ENCODE assay signal across 8 cellular contexts in genomic region chr14:23071244-23071974, GRCh38. TPM values are rescaled to one million over a fixed set of nuclear protein-coding genes. Genes with fewer than 3 reads are reported as not detected.
DNase-seq lines count a peak whose midpoint lies in the region; ATAC-seq and TF ChIP-seq lines count a peak whose summit lies in the region.

No MANE protein-coding gene starts in this region.

- WGBS in lung, 2 donors: 2 to 3% methylated on average over 14 of the region's 14 CpGs

- ATAC-seq in GM19043 (IDR thresholded peaks at IDR 0.05; ENCODE audit: low read depth, unreplicated experiment) (peak; percentile 86), HG03439 (IDR thresholded peaks at IDR 0.05; ENCODE audit: unreplicated experiment) (peak; percentile 73), lung (ENCODE audit: insufficient read depth, low FRiP score) (peak; percentile 87)

- peak; percentile 73 for DNase-seq in A172 (ENCODE audit: low spot score)
- DNase-seq in activated CD4-positive, alpha-beta T cell treated with anti-CD3 and anti-CD28 coated beads for 1 hour: peak; percentile 62
- DNase-seq in dermis microvascular lymphatic vessel endothelial cell (ENCODE audit: low read depth in 2 of 2): peak; percentile 62 to 92
- DNase-seq in lung (ENCODE audit: low spot score): peak; percentile 85
- peak; percentile 50 to 61 (median 60) for DNase-seq in stimulated activated CD4-positive, alpha-beta T cell treated with anti-CD3 and anti-CD28 coated beads, TNF-alpha, amount 100 ng/mL, for 4 hours (ENCODE audit: low read depth in 3 of 3)
- DNase-seq in NCI-H1092 (lab: John Stamatoyannopoulos, UW): no peak

- no peak for TF ChIP-seq CTCF in lung (IDR thresholded peaks at IDR 0.05; ENCODE audit: control extremely low read depth, extremely low read depth)

- H3K27me3 ChIP-seq in lung (ENCODE audit: control insufficient read depth, insufficient read depth): no peaks in the 10 kb centered on the region

- H3K9me3 ChIP-seq in lung (ENCODE audit: control insufficient read depth in 2 of 2, insufficient read depth in 1 of 2, low read length in 1 of 2): no peaks in the 10 kb centered on the region

- peak overlapping the region; percentile 58 to 64 for H3K27ac ChIP-seq in lung (ENCODE audit: low read depth in 1 of 2, low read length in 1 of 2)

- H3K4me3 ChIP-seq in lung: peak overlapping the region; percentile 64

- peaks cover 0 to 12% of the 10 kb centered on the region in 2 donors for H3K4me1 ChIP-seq in lung (ENCODE audit: control insufficient read depth in 2 of 2, insufficient read depth in 2 of 2, low read length in 2 of 2)

- H3K36me3 ChIP-seq in lung (ENCODE audit: control insufficient read depth in 2 of 2, insufficient read depth in 2 of 2, low read length in 2 of 2): peaks cover 19 to 44% of the 10 kb centered on the region in 2 donors

RNA-seq across cellular contexts. Expression of gene CDH24, which starts 14.1 kb away (rescaled TPM):
- 2.8 and 4.0 TPM in 2 replicates for total RNA-seq in A172 (2014; rRNA removed; shearing (Covaris generic))
- total RNA-seq in dermis microvascular lymphatic vessel endothelial cell (1.5 and 1.9 TPM in 2 replicates), lung (1 to 10 TPM; 4.2 to 4.6 TPM)
- 1 to 10 TPM; 2.0 to 4.8 TPM for polyA plus RNA-seq in lung

RNA-seq across cellular contexts. Expression of gene ACIN1, which starts 23.5 kb away (rescaled TPM):
- total RNA-seq in A172 (2014; rRNA removed; shearing (Covaris generic)): 53.6 and 58.8 TPM in 2 replicates
- 36.8 and 43.0 TPM in 2 replicates for total RNA-seq in dermis microvascular lymphatic vessel endothelial cell
- total RNA-seq in lung: 100 to 1,000 TPM; 125 to 154 TPM
- 100 to 1,000 TPM in 1 of 2 donors, 10 to 100 TPM in 1; 76.3 to 106 TPM for polyA plus RNA-seq in lung

RNA-seq across cellular contexts. Expression of gene C14orf119, which starts 23.9 kb away (rescaled TPM):
- 23.0 and 34.5 TPM in 2 replicates for total RNA-seq in A172 (2014; rRNA removed; shearing (Covaris generic))
- total RNA-seq in dermis microvascular lymphatic vessel endothelial cell: 38.6 and 49.8 TPM in 2 replicates
- total RNA-seq in lung: 10 to 100 TPM; 23.9 to 56.7 TPM
- 10 to 100 TPM; 26.0 to 64.9 TPM for polyA plus RNA-seq in lung

RNA-seq across cellular contexts. Expression of gene PSMB11, which starts 29.4 kb away (rescaled TPM):
- total RNA-seq in A172 (2014; rRNA removed; shearing (Covaris generic)): not detected in 2 replicates
- total RNA-seq in dermis microvascular lymphatic vessel endothelial cell (not detected in 2 replicates), lung (not detected)
- not detected for polyA plus RNA-seq in lung

RNA-seq across cellular contexts. Expression of gene CIROP, which starts 33.4 kb away (rescaled TPM):
- total RNA-seq in A172 (2014; rRNA removed; shearing (Covaris generic)): not detected in 2 replicates
- total RNA-seq in dermis microvascular lymphatic vessel endothelial cell (not detected in 2 replicates), lung (not detected)
- not detected for polyA plus RNA-seq in lung
